25 cellular contexts compared by ENCODE assay signal in genomic region chr12:67288561-67288960, GRCh38. TPM values are rescaled to one million over a fixed set of nuclear protein-coding genes. Genes with fewer than 3 reads are reported as not detected.
DNase-seq lines count a peak whose midpoint lies in the region; ATAC-seq and TF ChIP-seq lines count a peak whose summit lies in the region.
"Had no signal": no experiment of that assay in that cellular context is flagged by ENCODE, and none has a peak within 500 bp of the region (broad histone marks: within the 10 kb centered on the region; RNA-seq: fewer than 3 reads in every experiment).

No MANE protein-coding gene starts in this region.

- no peaks in the 10 kb centered on the region for H3K27me3 ChIP-seq in CD4-positive, alpha-beta T cell (ENCODE audit: control insufficient read depth, insufficient read depth, low read length)
- no peaks in the 10 kb centered on the region for H3K27me3 ChIP-seq in CD8-positive, alpha-beta T cell (ENCODE audit: insufficient read depth, low read length)
- H3K27me3 ChIP-seq in right lobe of liver, result no peaks in the 10 kb centered on the region
- H3K27me3 ChIP-seq: cardiac muscle cell, gastrocnemius medialis, neutrophil, Peyer's patch, sigmoid colon, SJSA1 had no signal

- intact Hi-C loops in CD4-positive, alpha-beta T cell (cut with DNase I, micrococcal nuclease), result no loop called here
- intact Hi-C loops in CD8-positive, alpha-beta T cell (cut with DNase I, micrococcal nuclease), result no loop called here
- intact Hi-C loops in right lobe of liver (cut with DNase I), result no loop called here

- no peak for TF ChIP-seq POLR2A in right lobe of liver (IDR thresholded peaks at IDR 0.05)

- no peaks in the 10 kb centered on the region for H3K36me3 ChIP-seq in CD8-positive, alpha-beta T cell (ENCODE audit: insufficient read depth, low read length)
- peaks cover 0 to 2% (median 0%) of the 10 kb centered on the region in 4 donors for H3K36me3 ChIP-seq in right lobe of liver
- H3K36me3 ChIP-seq: gastrocnemius medialis had no signal

- peaks cover 83% of the 10 kb centered on the region for H3K36me3 Mint-ChIP-seq in CD4-positive, alpha-beta T cell (ENCODE audit: low read depth)
- H3K36me3 Mint-ChIP-seq in CD8-positive, alpha-beta T cell, result peaks cover 66% of the 10 kb centered on the region
- H3K36me3 Mint-ChIP-seq in activated naive CD8-positive, alpha-beta T cell, result peaks cover 23% of the 10 kb centered on the region

- H3K9me3 Mint-ChIP-seq in CD4-positive, alpha-beta T cell, result no peaks in the 10 kb centered on the region
- H3K9me3 Mint-ChIP-seq in CD8-positive, alpha-beta T cell, result no peaks in the 10 kb centered on the region
- no peaks in the 10 kb centered on the region for H3K9me3 Mint-ChIP-seq in activated naive CD8-positive, alpha-beta T cell (ENCODE audit: low read depth)
- H3K9me3 Mint-ChIP-seq: type B pancreatic cell had no signal

- H3K4me3 Mint-ChIP-seq in CD4-positive, alpha-beta T cell, result no peak overlapping the region
- no peak overlapping the region for H3K4me3 Mint-ChIP-seq in CD8-positive, alpha-beta T cell
- peak overlapping the region; percentile 14 for H3K4me3 Mint-ChIP-seq in activated naive CD8-positive, alpha-beta T cell
- H3K4me3 Mint-ChIP-seq: type B pancreatic cell had no signal

- POLR2A ChIA-PET in CD4-positive, alpha-beta T cell (lab: Charles Lee), result interaction anchor here (0.7 kb wide), 1 partner anchor 19 kb away, joined by 3 read pairs; the partner anchor contains the start of gene CAND1
- POLR2A ChIA-PET in CD8-positive, alpha-beta T cell (lab: Charles Lee), result no interaction called here

- peaks cover 22% of the 10 kb centered on the region for H3K4me1 ChIP-seq in CD8-positive, alpha-beta T cell (ENCODE audit: insufficient read depth, low read length)
- peaks cover 0 to 2% (median 0%) of the 10 kb centered on the region in 4 donors for H3K4me1 ChIP-seq in right lobe of liver
- H3K4me1 ChIP-seq: Peyer's patch, SJSA1 had no signal

- no peak for DNase-seq in CD4-positive, alpha-beta T cell
- no peak for DNase-seq in CD8-positive, alpha-beta T cell
- no peak for DNase-seq in right lobe of liver
- DNase-seq in RKO (ENCODE audit: low spot score), result no peak
- DNase-seq in iPS-NIHi7 (ENCODE audit: extremely low spot score), result no peak
- no peak for DNase-seq in stimulated activated CD4-positive, alpha-beta T cell treated with anti-CD3 and anti-CD28 coated beads, Interleukin-2, amount 100 ng/mL, for 48 hours
- DNase-seq: activated gamma-delta T cell, aorta, dermis blood vessel endothelial cell, DMS53, gastrocnemius medialis, hippocampal formation, kidney, NCI-H187, NCI-H2171 treated with DMSO at 0.1 percent for 48 hours, NCI-H524 treated with DMSO at 0.1 percent for 48 hours, Peyer's patch, sigmoid colon had no signal

- peaks cover 86% of the 10 kb centered on the region for H3K4me1 Mint-ChIP-seq in CD4-positive, alpha-beta T cell (ENCODE audit: low read depth)
- peaks cover 59% of the 10 kb centered on the region for H3K4me1 Mint-ChIP-seq in CD8-positive, alpha-beta T cell (ENCODE audit: low read depth)
- H3K4me1 Mint-ChIP-seq in activated naive CD8-positive, alpha-beta T cell (ENCODE audit: low read depth), result peaks cover 75% of the 10 kb centered on the region

- ATAC-seq in CD4-positive, alpha-beta T cell (ENCODE audit: poor library complexity), result no peak
- ATAC-seq in CD8-positive, alpha-beta T cell, result no peak
- peak in 3 of 4 donors; percentile 14 to 33 (median 25) for ATAC-seq in right lobe of liver
- ATAC-seq: gastrocnemius medialis had no signal

- 83% methylated on average over 2 of the region's 2 CpGs for WGBS in right lobe of liver (ENCODE audit: insufficient coverage, low coverage, low lambda C conversion rate, missing lambda C conversion rate)

- no peaks in the 10 kb centered on the region for H3K9me3 ChIP-seq in CD4-positive, alpha-beta T cell (ENCODE audit: control insufficient read depth, low read length)
- H3K9me3 ChIP-seq in CD8-positive, alpha-beta T cell (ENCODE audit: low read length), result no peaks in the 10 kb centered on the region
- H3K9me3 ChIP-seq in right lobe of liver, result no peaks in the 10 kb centered on the region
- H3K9me3 ChIP-seq: gastrocnemius medialis, neutrophil, Peyer's patch, sigmoid colon, SJSA1 had no signal

- no peak overlapping the region for H3K27ac ChIP-seq in CD4-positive, alpha-beta T cell (ENCODE audit: low read depth, low read length)
- no peak overlapping the region for H3K27ac ChIP-seq in CD8-positive, alpha-beta T cell (ENCODE audit: low read depth, low read length)
- H3K27ac ChIP-seq in right lobe of liver, result no peak overlapping the region
- H3K27ac ChIP-seq: cardiac muscle cell, gastrocnemius medialis, neutrophil, Peyer's patch, sigmoid colon, SJSA1 had no signal

- CTCF ChIA-PET in CD4-positive, alpha-beta T cell (lab: Charles Lee), result no interaction called here
- CTCF ChIA-PET in CD8-positive, alpha-beta T cell (lab: Charles Lee), result no interaction called here

- TF ChIP-seq CTCF in CD4-positive, alpha-beta T cell (IDR thresholded peaks at IDR 0.05), result no peak
- TF ChIP-seq CTCF in CD8-positive, alpha-beta T cell (IDR thresholded peaks at IDR 0.05), result no peak
- no peak for TF ChIP-seq CTCF in right lobe of liver (IDR thresholded peaks at IDR 0.05)

- no peaks in the 10 kb centered on the region for H3K27me3 Mint-ChIP-seq in CD4-positive, alpha-beta T cell
- H3K27me3 Mint-ChIP-seq in CD8-positive, alpha-beta T cell (ENCODE audit: low read depth), result no peaks in the 10 kb centered on the region
- H3K27me3 Mint-ChIP-seq in activated naive CD8-positive, alpha-beta T cell, result no peaks in the 10 kb centered on the region
- H3K27me3 Mint-ChIP-seq: progenitor cell of endocrine pancreas, type B pancreatic cell had no signal

- peak overlapping the region; percentile 25 for H3K27ac Mint-ChIP-seq in CD4-positive, alpha-beta T cell
- peak overlapping the region; percentile 20 for H3K27ac Mint-ChIP-seq in CD8-positive, alpha-beta T cell
- peak overlapping the region; percentile 79 for H3K27ac Mint-ChIP-seq in activated naive CD8-positive, alpha-beta T cell
- H3K27ac Mint-ChIP-seq: progenitor cell of endocrine pancreas, type B pancreatic cell had no signal

- H3K4me3 ChIP-seq in CD8-positive, alpha-beta T cell (ENCODE audit: low read depth, low read length), result no peak overlapping the region
- H3K4me3 ChIP-seq in right lobe of liver, result no peak overlapping the region
- H3K4me3 ChIP-seq: cardiac muscle cell, gastrocnemius medialis, lung, Peyer's patch, sigmoid colon, SJSA1 had no signal

RNA-seq across cellular contexts. Expression of gene CAND1, which starts 19.4 kb away (rescaled TPM):
- total RNA-seq in CD4-positive, alpha-beta T cell, result 100 to 1,000 TPM; 118 to 124 TPM
- 100 to 1,000 TPM; 116 to 130 TPM for total RNA-seq in CD8-positive, alpha-beta T cell
- 10 to 100 TPM; 29.3 to 64.4 (median 57.6) TPM for total RNA-seq in right lobe of liver

Comparison
In these comparisons a context has a peak if more than half of its experiments do, and no peak if none do; other contexts are left out.
1. ATAC-seq: peak in right lobe of liver (3 of 4); none in CD4-positive, alpha-beta T cell (single experiment) and CD8-positive, alpha-beta T cell (single experiment).
2. H3K27ac Mint-ChIP-seq: peak in every context shown above with its lines; median percentile 79 in activated naive CD8-positive, alpha-beta T cell; 25 in CD4-positive, alpha-beta T cell; 20 in CD8-positive, alpha-beta T cell.